Comparison of ENCODE assay signal across 19 cellular contexts in the genomic region with DNA sequence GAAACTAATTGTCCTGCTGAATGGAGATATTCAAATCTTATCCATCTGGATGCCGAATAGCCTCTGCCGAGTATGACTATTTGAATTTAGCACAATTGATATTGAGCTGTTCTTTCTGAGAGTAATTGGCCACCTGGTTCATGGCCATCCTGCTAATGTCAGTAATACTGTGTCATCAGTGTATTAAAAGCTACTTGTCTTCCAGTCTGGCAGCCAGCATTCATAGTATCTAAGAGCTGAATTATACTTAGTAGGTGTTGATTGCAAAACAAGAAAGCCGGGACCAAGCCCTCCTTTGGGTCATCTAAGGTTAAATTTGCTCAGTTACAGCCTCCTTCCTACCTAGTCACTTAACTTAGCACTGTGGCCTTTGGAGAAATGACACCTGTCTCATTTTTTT.
"Had no signal": no experiment of that assay in that cellular context is flagged by ENCODE, and none has a peak within 500 bp of the region (broad histone marks: within the 10 kb centered on the region; RNA-seq: fewer than 3 reads in every experiment).

No MANE protein-coding gene starts in this region.

- H3K36me3 ChIP-seq: brain microvascular endothelial cell, upper lobe of right lung had no signal

- ATAC-seq: activated CD8-positive, alpha-beta T cell treated with anti-CD3 and anti-CD28 coated beads, Interleukin-2, amount 10 ng/mL, durations not matched to agents 7 days and 5 days; activated T-cell treated with anti-CD3 and anti-CD28 coated beads, Interleukin-2, amount 50 U/mL, for 4 hours; esophagus mucosa; left colon; stimulated activated effector memory CD8-positive, alpha-beta T cell treated with anti-CD3 and anti-CD28 coated beads, Interleukin-12 subunit alpha, Interleukin-12 subunit beta, amount 100 ng/mL, for 72 hours; upper lobe of right lung had no signal

- DNase-seq: activated CD4-positive, alpha-beta T cell treated with anti-CD3 and anti-CD28 coated beads, Interleukin-2, amount 10 ng/mL, durations not matched to agents 7 days and 5 days; activated CD8-positive, alpha-beta T cell treated with anti-CD3 and anti-CD28 coated beads, Interleukin-2, amount 10 ng/mL, durations not matched to agents 7 days and 5 days; activated effector memory CD4-positive, alpha-beta T cell treated with Interleukin-2 at 50 U/mL for 16 hours; activated naive CD4-positive, alpha-beta T cell treated with anti-CD3 and anti-CD28 coated beads, Interleukin-2, amount 50 U/mL, for 16 hours; activated T-cell treated with anti-CD3 and anti-CD28 coated beads, Interleukin-2, amount 50 U/mL, for 4 hours; aorta; brain microvascular endothelial cell; cortex of kidney; effector CD8-positive, alpha-beta T cell; left colon; nephron progenitor cell; posterior cingulate gyrus; stimulated activated CD4-positive, alpha-beta T cell treated with anti-CD3 and anti-CD28 coated beads, Interleukin-4, amount 100 ng/mL, for 24 hours; upper lobe of right lung had no signal

- H3K4me1 ChIP-seq: upper lobe of right lung had no signal

- H3K9me3 ChIP-seq: upper lobe of right lung had no signal

- H3K4me3 ChIP-seq: hepatocyte, lung, smooth muscle cell, upper lobe of right lung had no signal

- H3K27me3 ChIP-seq: brain microvascular endothelial cell, hepatocyte, upper lobe of right lung had no signal

- H3K27ac ChIP-seq: brain microvascular endothelial cell, hepatocyte, upper lobe of right lung had no signal
